In genomic region chr16:50617630-50618184, GRCh38 we compare ENCODE assay signal across 14 cellular contexts.
DNase-seq lines count a peak whose midpoint lies in the region; ATAC-seq and TF ChIP-seq lines count a peak whose summit lies in the region.
"Had no signal": no experiment of that assay in that cellular context is flagged by ENCODE, and none has a peak within 500 bp of the region (broad histone marks: within the 10 kb centered on the region; RNA-seq: fewer than 3 reads in every experiment).

No MANE protein-coding gene starts in this region.

- no peak for TF ChIP-seq CTCF in nephron (IDR thresholded peaks at IDR 0.05; ENCODE audit: unreplicated experiment in 3 of 3)

- peaks cover 67% of the 10 kb centered on the region for H3K4me1 Mint-ChIP-seq in nephron

- H3K4me3 ChIP-seq in BLaER1 (no peak overlapping the region), HUES6 (ENCODE audit: low read depth, low read length) (no peak overlapping the region), HAP-1 (no peak overlapping the region)
- H3K4me3 ChIP-seq: A549, SJSA1 had no signal

- H3K9ac ChIP-seq in BLaER1 (no peak overlapping the region), HUES6 (ENCODE audit: low read length) (peak overlapping the region; percentile 35)

- H3K36me3 ChIP-seq in BLaER1 (no peaks in the 10 kb centered on the region), HUES6 (ENCODE audit: control insufficient read depth, insufficient read depth, low read length) (peaks cover 8% of the 10 kb centered on the region; the same call in 1 of the 2 replicates), HAP-1 (replicated peaks) (no peaks in the 10 kb centered on the region)
- H3K36me3 ChIP-seq: SJSA1 had no signal

- in situ Hi-C loops in HAP-1 (cut with MboI; ENCODE audit: low sequenced_read_pairs), result no loop called here

- no peaks in the 10 kb centered on the region for H4K20me1 ChIP-seq in BLaER1

- H3K4me1 ChIP-seq in BLaER1 (peaks cover 83% of the 10 kb centered on the region), HUES6 (ENCODE audit: control insufficient read depth, insufficient read depth, low read length) (peaks cover 16% of the 10 kb centered on the region), HAP-1 (no peaks in the 10 kb centered on the region)

- no peaks in the 10 kb centered on the region for H3K9me3 ChIP-seq in BLaER1
- no peaks in the 10 kb centered on the region for H3K9me3 ChIP-seq in HUES6 (ENCODE audit: control insufficient read depth, insufficient read depth, low read depth, low read length)
- H3K9me3 ChIP-seq in HAP-1, result no peaks in the 10 kb centered on the region
- H3K9me3 ChIP-seq: A549, SJSA1 had no signal

- ATAC-seq in left lobe of liver, result peak; percentile 9
- no peak for ATAC-seq in Right ventricle myocardium superior (ENCODE audit: poor library complexity)
- ATAC-seq: A549, PC-3 had no signal

- H3K27me3 ChIP-seq in BLaER1, result no peaks in the 10 kb centered on the region
- no peaks in the 10 kb centered on the region for H3K27me3 ChIP-seq in HUES6 (ENCODE audit: control insufficient read depth, insufficient read depth, low read length)
- H3K27me3 ChIP-seq in HAP-1 (ENCODE audit: low read depth), result no peaks in the 10 kb centered on the region
- H3K27me3 ChIP-seq: SJSA1 had no signal

- peak overlapping the region; percentile 91 for H3K4me2 ChIP-seq in BLaER1
- H3K4me2 ChIP-seq: A549 had no signal

- H3K27me3 Mint-ChIP-seq in nephron (ENCODE audit: low read depth), result no peaks in the 10 kb centered on the region

- peak overlapping the region in 2 of 3 experiments; percentile 6 to 48 for H3K4me3 Mint-ChIP-seq in nephron

- H3K27ac ChIP-seq in BLaER1 (peak overlapping the region; percentile 14; the same call in 1 of the 2 replicates), HUES6 (ENCODE audit: low read depth, low read length) (no peak overlapping the region)
- H3K27ac ChIP-seq: A549, RWPE1, SJSA1 had no signal

- peak overlapping the region; percentile 30 to 94 (median 82) for H3K27ac Mint-ChIP-seq in nephron

- intact Hi-C loops in Right ventricle myocardium superior (cut with DNase I), result no loop called here

- no peak for DNase-seq in left lobe of liver (ENCODE audit: low spot score)
- DNase-seq in ureter (ENCODE audit: low spot score), result no peak
- no peak for DNase-seq in HAP-1 (ENCODE audit: low spot score in 2 of 2)
- no peak for DNase-seq in Right ventricle myocardium superior
- DNase-seq: NCI-H1436, NCI-H2029, NCI-H2171, PC-3 had no signal

- peaks cover 16% of the 10 kb centered on the region for H3K36me3 Mint-ChIP-seq in nephron (ENCODE audit: low read depth)

- no peaks in the 10 kb centered on the region for H3K9me3 Mint-ChIP-seq in nephron
